Comparison of ENCODE assay signal across 1 cellular context in the genomic region with DNA sequence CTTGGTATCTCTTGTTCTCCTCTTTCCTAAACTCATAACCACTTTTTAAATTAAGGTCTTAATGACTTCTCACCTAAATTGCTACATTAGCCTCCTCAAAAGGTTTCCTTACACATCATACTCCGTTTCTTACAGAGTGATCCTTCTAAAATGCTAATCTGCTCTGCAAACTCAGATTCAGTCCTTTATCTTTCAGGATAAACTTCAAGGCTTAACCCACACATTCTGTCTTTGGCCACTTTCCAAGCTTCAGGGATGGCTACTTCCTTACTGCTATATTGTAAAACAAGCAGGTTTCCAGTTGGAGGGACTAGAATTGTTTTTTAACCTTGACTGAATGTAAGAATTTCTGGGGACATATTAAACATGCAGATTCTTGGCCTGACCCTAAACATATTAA.
TF ChIP-seq lines count a peak whose summit lies in the region.

No MANE protein-coding gene starts in this region.

TF ChIP-seq in IMR-90, 13 proteins besides CTCF, POLR2A, EP300 and RAD21:
- TF ChIP-seq, protein P1, sequence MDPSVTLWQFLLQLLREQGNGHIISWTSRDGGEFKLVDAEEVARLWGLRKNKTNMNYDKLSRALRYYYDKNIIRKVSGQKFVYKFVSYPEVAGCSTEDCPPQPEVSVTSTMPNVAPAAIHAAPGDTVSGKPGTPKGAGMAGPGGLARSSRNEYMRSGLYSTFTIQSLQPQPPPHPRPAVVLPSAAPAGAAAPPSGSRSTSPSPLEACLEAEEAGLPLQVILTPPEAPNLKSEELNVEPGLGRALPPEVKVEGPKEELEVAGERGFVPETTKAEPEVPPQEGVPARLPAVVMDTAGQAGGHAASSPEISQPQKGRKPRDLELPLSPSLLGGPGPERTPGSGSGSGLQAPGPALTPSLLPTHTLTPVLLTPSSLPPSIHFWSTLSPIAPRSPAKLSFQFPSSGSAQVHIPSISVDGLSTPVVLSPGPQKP (IDR thresholded peaks at IDR 0.05; ENCODE audit: borderline replicate concordance, low read depth, low read length) = no peak
- no peak for TF ChIP-seq NFE2L2 (IDR thresholded peaks at IDR 0.05; ENCODE audit: low read depth, low read length)
- TF ChIP-seq MAZ (IDR thresholded peaks at IDR 0.05; ENCODE audit: borderline replicate concordance, low read depth, low read length) = no peak
- TF ChIP-seq CEBPB (IDR thresholded peaks at IDR 0.05; ENCODE audit: low read depth, low read length) = no peak
- TF ChIP-seq BHLHE40 (IDR thresholded peaks at IDR 0.05; ENCODE audit: low read depth, low read length) = no peak
- TF ChIP-seq MAFK (IDR thresholded peaks at IDR 0.05; ENCODE audit: low read depth, low read length) = no peak
- TF ChIP-seq SMC3 (IDR thresholded peaks at IDR 0.05; ENCODE audit: low read depth, low read length) = no peak
- no peak for TF ChIP-seq RCOR1 (IDR thresholded peaks at IDR 0.05; ENCODE audit: insufficient replicate concordance, low read length)
- no peak for TF ChIP-seq MXI1 (IDR thresholded peaks at IDR 0.05; ENCODE audit: borderline replicate concordance, low read depth, low read length)
- TF ChIP-seq, protein P2, sequence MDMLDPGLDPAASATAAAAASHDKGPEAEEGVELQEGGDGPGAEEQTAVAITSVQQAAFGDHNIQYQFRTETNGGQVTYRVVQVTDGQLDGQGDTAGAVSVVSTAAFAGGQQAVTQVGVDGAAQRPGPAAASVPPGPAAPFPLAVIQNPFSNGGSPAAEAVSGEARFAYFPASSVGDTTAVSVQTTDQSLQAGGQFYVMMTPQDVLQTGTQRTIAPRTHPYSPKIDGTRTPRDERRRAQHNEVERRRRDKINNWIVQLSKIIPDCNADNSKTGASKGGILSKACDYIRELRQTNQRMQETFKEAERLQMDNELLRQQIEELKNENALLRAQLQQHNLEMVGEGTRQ (IDR thresholded peaks at IDR 0.05; ENCODE audit: low read depth, low read length) = no peak
- no peak for TF ChIP-seq CHD1 (IDR thresholded peaks at IDR 0.05; ENCODE audit: low read depth, low read length)
- TF ChIP-seq RFX5 (IDR thresholded peaks at IDR 0.05; ENCODE audit: low read depth, low read length) = no peak
- TF ChIP-seq FOS (IDR thresholded peaks at IDR 0.05; ENCODE audit: low read depth, low read length) = no peak
TF ChIP-seq in IMR-90: peak in this region for 0.
